13 cellular contexts compared by ENCODE assay signal in genomic region chr19:47581605-47582319, GRCh38. TPM values are rescaled to one million over a fixed set of nuclear protein-coding genes. Genes with fewer than 3 reads are reported as not detected.
A peak's percentile ranks its signal among the peaks of the same experiment; 100 is the strongest.
DNase-seq lines count a peak whose midpoint lies in the region; ATAC-seq, FAIRE-seq and TF ChIP-seq lines count a peak whose summit lies in the region.
"Had no signal": no experiment of that assay in that cellular context is flagged by ENCODE, and none has a peak within 500 bp of the region (broad histone marks: within the 10 kb centered on the region; RNA-seq: fewer than 3 reads in every experiment).

No MANE protein-coding gene starts in this region.

- H4K8ac ChIP-seq in H9 (replicated peaks; ENCODE audit: insufficient read length, low read depth, low read length) = peak overlapping the region; percentile 77

- no peaks in the 10 kb centered on the region for H3K36me3 ChIP-seq in CD4-positive, CD25-positive, alpha-beta regulatory T cell (ENCODE audit: control insufficient read depth, insufficient read depth, low read length)
- H3K36me3 ChIP-seq in astrocyte (ENCODE audit: insufficient read depth, low read length) = no peaks in the 10 kb centered on the region
- H3K36me3 ChIP-seq: gastrocnemius medialis, thoracic aorta had no signal

- no peaks in the 10 kb centered on the region for H3K79me1 ChIP-seq in H9 (ENCODE audit: insufficient read depth, low read depth, low read length, poor library complexity, severe bottlenecking)

- H3K4me2 ChIP-seq in H9 (ENCODE audit: insufficient read depth, insufficient read length, low read length) = no peak overlapping the region
- peak overlapping the region; percentile 62 for H3K4me2 ChIP-seq in astrocyte (ENCODE audit: low read length)

- H4K5ac ChIP-seq in H9 (ENCODE audit: insufficient read length, low read depth, low read length) = no peak overlapping the region

- H3K23ac ChIP-seq in H9 (ENCODE audit: insufficient read length, low read depth, low read length) = no peak overlapping the region

- H2AK5ac ChIP-seq in H9 (ENCODE audit: insufficient read length, low read length) = no peak overlapping the region

- H3K27ac Mint-ChIP-seq in CD4-positive, CD25-positive, alpha-beta regulatory T cell = peak overlapping the region; percentile 77 to 88 (median 83)
- H3K27ac Mint-ChIP-seq in H9 (peak overlapping the region in 2 of 3 experiments; percentile 1 to 56; a peak in 2 of 7 replicates), astrocyte (ENCODE audit: unreplicated experiment) (no peak overlapping the region), nephron (peak overlapping the region; percentile 58 to 70 (median 62))

- no peak overlapping the region for H4K91ac ChIP-seq in H9 (ENCODE audit: insufficient read length, low read depth, low read length)

- no peak overlapping the region for H2BK20ac ChIP-seq in H9 (ENCODE audit: low read depth, low read length, poor library complexity, severe bottlenecking)

- no peak overlapping the region for H2BK15ac ChIP-seq in H9 (ENCODE audit: low read depth, low read length)

- H3K23me2 ChIP-seq in H9 (ENCODE audit: insufficient read length, low read depth, low read length, poor library complexity, severe bottlenecking) = no peaks in the 10 kb centered on the region

- no peak overlapping the region for H3K56ac ChIP-seq in H9 (ENCODE audit: insufficient read length, low read depth, low read length)

- no peak for DNase-seq in CD4-positive, CD25-positive, alpha-beta regulatory T cell
- DNase-seq in H9 (no peak), astrocyte (ENCODE audit: low read depth) (no peak), AML-193 (lab: John Stamatoyannopoulos, UW) (no peak), NCI-H446 treated with DMSO at 0.1 percent for 48 hours (lab: John Stamatoyannopoulos, UW) (no peak), HuH-7.5 (ENCODE audit: low spot score) (no peak)
- DNase-seq: caudate nucleus, gastrocnemius medialis, NCI-H774, T-helper 1 cell had no signal

- no peaks in the 10 kb centered on the region for H3K36me3 Mint-ChIP-seq in CD4-positive, CD25-positive, alpha-beta regulatory T cell
- H3K36me3 Mint-ChIP-seq in H9 (ENCODE audit: insufficient read depth in 1 of 3, low read depth in 3 of 3) (peaks cover 0 to 6% (median 5%) of the 10 kb centered on the region in 3 experiments; a peak in 4 of 7 replicates), astrocyte (ENCODE audit: low read depth, unreplicated experiment) (peaks cover 5% of the 10 kb centered on the region), nephron (ENCODE audit: low read depth) (no peaks in the 10 kb centered on the region)

- WGBS in H9 (ENCODE audit: extremely low coverage, insufficient read length, low lambda C conversion rate) = no CpG with 5 or more reads among the region's 6 CpGs

- H2BK5ac ChIP-seq in H9 (ENCODE audit: insufficient read length, low read length) = no peak overlapping the region

- H2AFZ ChIP-seq in H9 (ENCODE audit: low read length) (no peak overlapping the region), astrocyte (ENCODE audit: low read depth, low read length) (no peak overlapping the region)

- peak overlapping the region; percentile 55 for H3K27ac ChIP-seq in CD4-positive, CD25-positive, alpha-beta regulatory T cell (ENCODE audit: insufficient read depth, low read length, poor library complexity, severe bottlenecking)
- H3K27ac ChIP-seq in H9 (ENCODE audit: insufficient read length, low read depth, low read length) = no peak overlapping the region
- no peak overlapping the region for H3K27ac ChIP-seq in astrocyte (ENCODE audit: low read depth, low read length)
- H3K27ac ChIP-seq: gastrocnemius medialis, thoracic aorta had no signal

- no peak for FAIRE-seq in astrocyte (lab: Jason Lieb, UNC)
- FAIRE-seq: GM12892 had no signal

- no peaks in the 10 kb centered on the region for H3K79me2 ChIP-seq in H9 (ENCODE audit: insufficient read depth, low read length)
- no peaks in the 10 kb centered on the region for H3K79me2 ChIP-seq in astrocyte (ENCODE audit: insufficient read depth, low read length)

- H3K9me3 Mint-ChIP-seq in CD4-positive, CD25-positive, alpha-beta regulatory T cell = peaks cover 0 to 6% (median 5%) of the 10 kb centered on the region in 7 donors
- peaks cover 12 to 14% of the 10 kb centered on the region in 2 experiments for H3K9me3 Mint-ChIP-seq in H9
- H3K9me3 Mint-ChIP-seq in astrocyte (ENCODE audit: unreplicated experiment) = peaks cover 5% of the 10 kb centered on the region
- H3K9me3 Mint-ChIP-seq in nephron = peaks cover 4% of the 10 kb centered on the region

- no peak overlapping the region for H3K18ac ChIP-seq in H9 (ENCODE audit: insufficient read length, low read depth, low read length)

- H4K20me1 ChIP-seq in H9 (ENCODE audit: control insufficient read depth, insufficient read depth, insufficient read length) (no peaks in the 10 kb centered on the region), astrocyte (ENCODE audit: insufficient read depth, low read length) (no peaks in the 10 kb centered on the region)

- H3K9ac ChIP-seq in H9 (ENCODE audit: extremely low read depth, insufficient read length, low read length) = no peak overlapping the region
- H3K9ac ChIP-seq in astrocyte (ENCODE audit: low read length) = peak overlapping the region; percentile 26

- no peak overlapping the region for H3T11ph ChIP-seq in H9 (ENCODE audit: low read length)

- no peak overlapping the region for H2BK120ac ChIP-seq in H9 (ENCODE audit: low read depth, low read length, poor library complexity, severe bottlenecking)

- no peak overlapping the region for H3K4ac ChIP-seq in H9 (ENCODE audit: low read depth, low read length)

- no peaks in the 10 kb centered on the region for H3K27me3 ChIP-seq in CD4-positive, CD25-positive, alpha-beta regulatory T cell (ENCODE audit: control insufficient read depth, insufficient read depth, low read length)
- no peaks in the 10 kb centered on the region for H3K27me3 ChIP-seq in H9 (ENCODE audit: insufficient read depth, low read length)
- peaks cover 2% of the 10 kb centered on the region for H3K27me3 ChIP-seq in astrocyte (ENCODE audit: insufficient read depth, low read length)
- H3K27me3 ChIP-seq: gastrocnemius medialis had no signal

- peaks cover 4% of the 10 kb centered on the region in 2 experiments for H3K9me3 ChIP-seq in CD4-positive, CD25-positive, alpha-beta regulatory T cell (ENCODE audit: control insufficient read depth in 2 of 2, low read length in 2 of 2)
- H3K9me3 ChIP-seq in H9 (ENCODE audit: control insufficient read depth, low read depth, low read length) (no peaks in the 10 kb centered on the region), astrocyte (ENCODE audit: insufficient read depth, low read depth, low read length) (peaks cover 11% of the 10 kb centered on the region)
- H3K9me3 ChIP-seq: gastrocnemius medialis had no signal

- peaks cover 16 to 62% (median 27%) of the 10 kb centered on the region in 4 donors for H3K4me1 Mint-ChIP-seq in CD4-positive, CD25-positive, alpha-beta regulatory T cell
- H3K4me1 Mint-ChIP-seq in H9 = peaks cover 8 to 13% of the 10 kb centered on the region in 2 experiments
- peaks cover 11% of the 10 kb centered on the region for H3K4me1 Mint-ChIP-seq in astrocyte (ENCODE audit: low read depth, unreplicated experiment)
- H3K4me1 Mint-ChIP-seq in nephron = peaks cover 6% of the 10 kb centered on the region

- no peak overlapping the region for H2BK12ac ChIP-seq in H9 (ENCODE audit: insufficient read length, low read depth, low read length)

- H3K4me3 Mint-ChIP-seq in CD4-positive, CD25-positive, alpha-beta regulatory T cell = peak overlapping the region; percentile 21 to 81 (median 58)
- H3K4me3 Mint-ChIP-seq in H9 (no peak overlapping the region), astrocyte (ENCODE audit: unreplicated experiment) (no peak overlapping the region), nephron (no peak overlapping the region)

- no peak overlapping the region for H3K4me3 ChIP-seq in CD4-positive, CD25-positive, alpha-beta regulatory T cell (ENCODE audit: low read depth, low read length)
- H3K4me3 ChIP-seq in astrocyte (ENCODE audit: insufficient read depth, low read depth, low read length) = no peak overlapping the region
- H3K4me3 ChIP-seq: gastrocnemius medialis had no signal

- H3K27me3 Mint-ChIP-seq in CD4-positive, CD25-positive, alpha-beta regulatory T cell = peaks cover 4% of the 10 kb centered on the region
- H3K27me3 Mint-ChIP-seq in H9 (ENCODE audit: low read depth) = peaks cover 3% of the 10 kb centered on the region; the same call in 1 of the 2 replicates
- H3K27me3 Mint-ChIP-seq in astrocyte (ENCODE audit: low read depth, unreplicated experiment) = no peaks in the 10 kb centered on the region
- H3K27me3 Mint-ChIP-seq in nephron (ENCODE audit: low read depth) = peaks cover 20% of the 10 kb centered on the region

- H3K14ac ChIP-seq in H9 (ENCODE audit: insufficient read depth, low read length) = no peak overlapping the region

- no peak for ATAC-seq in CD4-positive, CD25-positive, alpha-beta regulatory T cell (ENCODE audit: low read depth in 2 of 2)
- ATAC-seq: gastrocnemius medialis had no signal

- no peak for TF ChIP-seq CTCF in H9 (conservative IDR thresholded peaks at IDR 0.05)
- no peak for TF ChIP-seq CTCF in astrocyte (IDR thresholded peaks at IDR 0.05; ENCODE audit: insufficient read depth, low read depth, low read length)
- TF ChIP-seq CTCF in nephron (IDR thresholded peaks at IDR 0.05; ENCODE audit: unreplicated experiment in 3 of 3) = no peak

- peaks cover 43% of the 10 kb centered on the region for H3K4me1 ChIP-seq in CD4-positive, CD25-positive, alpha-beta regulatory T cell (ENCODE audit: control insufficient read depth, insufficient read depth, low read length, poor library complexity, severe bottlenecking)
- no peaks in the 10 kb centered on the region; the same call in 1 of the 2 replicates for H3K4me1 ChIP-seq in H9 (ENCODE audit: insufficient read depth, low read length)
- no peaks in the 10 kb centered on the region for H3K4me1 ChIP-seq in astrocyte (ENCODE audit: insufficient read depth, low read length)
- H3K4me1 ChIP-seq: gastrocnemius medialis had no signal

RNA-seq across cellular contexts. Expression of gene ZNF541, which starts 8.8 kb away (rescaled TPM):
- 0.52 TPM for total RNA-seq in CD4-positive, CD25-positive, alpha-beta regulatory T cell
- polyA plus RNA-seq in CD4-positive, CD25-positive, alpha-beta regulatory T cell = under 1 TPM in 3 of 4 donors, not detected in 1; 0.07 to 0.42 (median 0.23) TPM
- total RNA-seq in H9 (2021) = not detected in 2 replicates
- total RNA-seq in astrocyte = not detected in 2 replicates
- total RNA-seq: gastrocnemius medialis, thoracic aorta had no signal

RNA-seq across cellular contexts. Expression of gene BICRA, which starts 27.2 kb away (rescaled TPM):
- 43.8 TPM for total RNA-seq in CD4-positive, CD25-positive, alpha-beta regulatory T cell
- polyA plus RNA-seq in CD4-positive, CD25-positive, alpha-beta regulatory T cell = under 1 TPM; 0.25 to 0.75 (median 0.49) TPM
- total RNA-seq in H9 (2021) (26.8 and 29.3 TPM in 2 replicates), astrocyte (16.5 and 20.7 TPM in 2 replicates)

Comparison
In these comparisons a context has a peak if more than half of its experiments do, and no peak if none do; other contexts are left out.
1. H3K4me3 Mint-ChIP-seq: peak in CD4-positive, CD25-positive, alpha-beta regulatory T cell (4 of 4); none in H9 (0 of 2), astrocyte (single experiment) and nephron (0 of 3).